ENCODE assay signal across 4 cellular contexts in the genomic region with DNA sequence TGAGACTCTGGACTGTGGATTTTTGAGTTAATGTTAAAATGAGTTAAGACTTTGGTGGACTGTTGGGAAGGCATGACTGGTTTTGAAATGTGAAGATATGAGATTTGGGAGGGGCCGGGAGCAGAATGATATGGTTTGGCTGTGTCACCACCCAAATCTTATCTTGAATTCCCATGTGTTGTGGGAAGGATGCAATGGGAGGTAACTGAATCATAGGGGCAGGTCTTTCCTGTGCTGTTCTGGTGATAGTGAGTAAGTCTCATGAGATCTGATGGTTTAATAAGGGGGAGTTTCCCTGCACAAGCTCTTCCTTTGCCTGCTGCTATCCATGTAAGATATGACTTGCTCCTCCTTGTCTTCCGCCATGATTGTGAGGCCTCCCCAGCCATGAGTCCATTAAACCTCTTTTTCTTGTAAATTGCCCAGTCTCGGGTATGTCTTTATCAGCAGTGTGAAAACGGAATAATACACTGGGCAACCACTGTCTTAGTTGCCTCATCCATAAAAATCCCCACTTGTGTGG. TPM values are rescaled to one million over a fixed set of nuclear protein-coding genes. Genes with fewer than 3 reads are reported as not detected.
"Had no signal": no experiment of that assay in that cellular context is flagged by ENCODE, and none has a peak within 500 bp of the region (broad histone marks: within the 10 kb centered on the region; RNA-seq: fewer than 3 reads in every experiment).

No MANE protein-coding gene starts in this region.

RNA-seq across cellular contexts. Expression of a gene that starts 59.4 kb away (rescaled TPM):
- total RNA-seq: PC-9, Right ventricle myocardium inferior, RPMI7951, SJCRH30 had no signal
